Comparison of ENCODE assay signal across 13 cellular contexts in genomic region chr2:160431441-160431840, GRCh38.
DNase-seq lines count a peak whose midpoint lies in the region; ATAC-seq, FAIRE-seq and TF ChIP-seq lines count a peak whose summit lies in the region.
"Had no signal": no experiment of that assay in that cellular context is flagged by ENCODE, and none has a peak within 500 bp of the region (broad histone marks: within the 10 kb centered on the region; RNA-seq: fewer than 3 reads in every experiment).

No MANE protein-coding gene starts in this region.

- no peaks in the 10 kb centered on the region for H3K36me3 ChIP-seq in kidney (ENCODE audit: control insufficient read depth in 1 of 2, insufficient read depth in 2 of 2, low read length in 2 of 2)
- H3K36me3 ChIP-seq: upper lobe of left lung had no signal

- ATAC-seq in GM18520 (IDR thresholded peaks at IDR 0.05; ENCODE audit: unreplicated experiment) (peak; percentile 44), HG02870 (IDR thresholded peaks at IDR 0.05; ENCODE audit: unreplicated experiment) (peak; percentile 56), foreskin keratinocyte (peak; percentile 34)

- H3K9me3 ChIP-seq in kidney (ENCODE audit: control insufficient read depth in 1 of 2, low read length in 2 of 2), result peaks cover 0 to 7% of the 10 kb centered on the region in 2 donors

- intact Hi-C loops in kidney (cut with DNase I), result no loop called here

- H3K27me3 ChIP-seq in foreskin keratinocyte, result no peaks in the 10 kb centered on the region
- H3K27me3 ChIP-seq: upper lobe of left lung had no signal

- H3K27ac ChIP-seq in foreskin keratinocyte, result no peak overlapping the region
- H3K27ac ChIP-seq in kidney (ENCODE audit: low read depth in 2 of 2, low read length in 2 of 2), result no peak overlapping the region
- H3K27ac ChIP-seq: upper lobe of left lung had no signal

- DNase-seq in NCI-H226 (peak; percentile 60), foreskin keratinocyte (no peak), DMS153 (lab: John Stamatoyannopoulos, UW) (no peak), kidney (no peak), UCSD-AML1 (lab: John Stamatoyannopoulos, UW; ENCODE audit: unreplicated experiment) (no peak)
- DNase-seq in stimulated activated naive CD4-positive, alpha-beta T cell (lab: John Stamatoyannopoulos, UW), result no peak
- DNase-seq: activated CD4-positive, CD25-positive, alpha-beta regulatory T cell treated with anti-CD3 and anti-CD28 coated beads, Interleukin-2, amount 50 U/mL, for 72 hours; central memory CD4-positive, alpha-beta T cell; islet precursor cell; KBM-7; upper lobe of left lung had no signal

- FAIRE-seq in kidney (lab: Jason Lieb, UNC), result no peak

- peaks cover 34% of the 10 kb centered on the region for H3K4me1 ChIP-seq in foreskin keratinocyte
- H3K4me1 ChIP-seq in kidney (ENCODE audit: control insufficient read depth in 1 of 2, insufficient read depth in 1 of 2, low read depth in 1 of 2, low read length in 2 of 2), result no peaks in the 10 kb centered on the region

- H3K9ac ChIP-seq in kidney (ENCODE audit: low read length in 2 of 2), result no peak overlapping the region

- no peak for TF ChIP-seq CTCF in foreskin keratinocyte (conservative IDR thresholded peaks at IDR 0.05)
- no peak for TF ChIP-seq CTCF in kidney (IDR thresholded peaks at IDR 0.05; ENCODE audit: borderline replicate concordance, extremely low read depth, insufficient read depth)

- no peak overlapping the region for H3K4me3 ChIP-seq in kidney (ENCODE audit: low read length in 2 of 2)
- H3K4me3 ChIP-seq: upper lobe of left lung had no signal
